ENCODE assay signal across 12 cellular contexts in genomic region chr17:50123649-50124349, GRCh38. TPM values are rescaled to one million over a fixed set of nuclear protein-coding genes. Genes with fewer than 3 reads are reported as not detected.
DNase-seq lines count a peak whose midpoint lies in the region; ATAC-seq and TF ChIP-seq lines count a peak whose summit lies in the region.
"Had no signal": no experiment of that assay in that cellular context is flagged by ENCODE, and none has a peak within 500 bp of the region (broad histone marks: within the 10 kb centered on the region; RNA-seq: fewer than 3 reads in every experiment).

No MANE protein-coding gene starts in this region.

- no peak overlapping the region for H3K4me3 ChIP-seq in GM23338
- H3K4me3 ChIP-seq in NT2/D1 (ENCODE audit: insufficient read length, low read depth), result no peak overlapping the region
- H3K4me3 ChIP-seq in heart left ventricle, result no peak overlapping the region
- H3K4me3 ChIP-seq in ovary, result no peak overlapping the region
- H3K4me3 ChIP-seq: colonic mucosa had no signal

- peak overlapping the region; percentile 37 for H3K4me3 Mint-ChIP-seq in GM23338
- no peak overlapping the region for H3K4me3 Mint-ChIP-seq in stimulated activated memory B cell treated with anti-CD40 and anti-IgM and Interleukin-4, amounts not matched to agents 10 μg/mL and 1 μg/mL and 100 μg/mL, for 72 hours

- no peaks in the 10 kb centered on the region for H3K36me3 Mint-ChIP-seq in GM23338 (ENCODE audit: low read depth)
- no peaks in the 10 kb centered on the region for H3K36me3 Mint-ChIP-seq in stimulated activated memory B cell treated with anti-CD40 and anti-IgM and Interleukin-4, amounts not matched to agents 10 μg/mL and 1 μg/mL and 100 μg/mL, for 72 hours

- TF ChIP-seq EP300 in ovary (IDR thresholded peaks at IDR 0.05), result no peak

- peaks cover 40% of the 10 kb centered on the region for H3K27me3 Mint-ChIP-seq in GM23338 (ENCODE audit: insufficient read depth, low read depth, poor library complexity)
- peaks cover 18% of the 10 kb centered on the region for H3K27me3 Mint-ChIP-seq in stimulated activated memory B cell treated with anti-CD40 and anti-IgM and Interleukin-4, amounts not matched to agents 10 μg/mL and 1 μg/mL and 100 μg/mL, for 72 hours

- TF ChIP-seq POLR2A in heart left ventricle (IDR thresholded peaks at IDR 0.05) (no peak), ovary (IDR thresholded peaks at IDR 0.05) (no peak)

- H3K4me1 Mint-ChIP-seq in GM23338, result peaks cover 50% of the 10 kb centered on the region
- H3K4me1 Mint-ChIP-seq in stimulated activated memory B cell treated with anti-CD40 and anti-IgM and Interleukin-4, amounts not matched to agents 10 μg/mL and 1 μg/mL and 100 μg/mL, for 72 hours, result peaks cover 11% of the 10 kb centered on the region

- peak overlapping the region; percentile 59 for H3K9ac ChIP-seq in NT2/D1 (ENCODE audit: insufficient read length, low read depth)

- no peaks in the 10 kb centered on the region for H3K9me3 ChIP-seq in NT2/D1 (ENCODE audit: insufficient read depth, low read length)
- no peaks in the 10 kb centered on the region for H3K9me3 ChIP-seq in heart left ventricle
- H3K9me3 ChIP-seq in ovary, result no peaks in the 10 kb centered on the region
- H3K9me3 ChIP-seq: colonic mucosa had no signal

- H3K79me2 ChIP-seq in GM23338 (replicated peaks; ENCODE audit: insufficient read depth), result no peaks in the 10 kb centered on the region

- TF ChIP-seq CTCF in GM23338 (conservative IDR thresholded peaks at IDR 0.05; ENCODE audit: low read depth in 2 of 2) (no peak), heart left ventricle (IDR thresholded peaks at IDR 0.05) (no peak), ovary (IDR thresholded peaks at IDR 0.05) (no peak)

- H2AFZ ChIP-seq in GM23338, result peak overlapping the region; percentile 33; the same call in 1 of the 2 replicates

- H3K36me3 ChIP-seq in GM23338 (ENCODE audit: insufficient read depth) (no peaks in the 10 kb centered on the region), NT2/D1 (ENCODE audit: insufficient read depth, insufficient read length, low read length) (no peaks in the 10 kb centered on the region), heart left ventricle (no peaks in the 10 kb centered on the region), ovary (no peaks in the 10 kb centered on the region)
- H3K36me3 ChIP-seq: colonic mucosa had no signal

- H3K27me3 ChIP-seq in GM23338 (ENCODE audit: insufficient read depth) (peaks cover 33% of the 10 kb centered on the region; the same call in 1 of the 2 replicates), NT2/D1 (ENCODE audit: insufficient read depth, insufficient read length) (peaks cover 15% of the 10 kb centered on the region), heart left ventricle (peaks cover 0 to 8% (median 0%) of the 10 kb centered on the region in 9 donors), ovary (no peaks in the 10 kb centered on the region)

- H3K4me2 ChIP-seq in GM23338, result peak overlapping the region; percentile 52; the same call in 1 of the 2 replicates

- H3K27ac Mint-ChIP-seq in GM23338, result peak overlapping the region; percentile 93
- no peak overlapping the region for H3K27ac Mint-ChIP-seq in stimulated activated memory B cell treated with anti-CD40 and anti-IgM and Interleukin-4, amounts not matched to agents 10 μg/mL and 1 μg/mL and 100 μg/mL, for 72 hours

- H3K4me1 ChIP-seq in GM23338 (ENCODE audit: insufficient read depth) (peaks cover 23% of the 10 kb centered on the region), NT2/D1 (ENCODE audit: insufficient read depth, insufficient read length) (peaks cover 16% of the 10 kb centered on the region), heart left ventricle (peaks cover 0 to 24% (median 6%) of the 10 kb centered on the region in 12 donors), ovary (ENCODE audit: insufficient read depth) (peaks cover 10% of the 10 kb centered on the region)

- H3K9me3 Mint-ChIP-seq in GM23338, result no peaks in the 10 kb centered on the region
- no peaks in the 10 kb centered on the region for H3K9me3 Mint-ChIP-seq in stimulated activated memory B cell treated with anti-CD40 and anti-IgM and Interleukin-4, amounts not matched to agents 10 μg/mL and 1 μg/mL and 100 μg/mL, for 72 hours

- ATAC-seq in GM23338 (peak; percentile 51), heart left ventricle (peak in 3 of 4 donors; percentile 6 to 33 (median 25)), GM19324 (IDR thresholded peaks at IDR 0.05; ENCODE audit: low FRiP score, unreplicated experiment) (no peak)
- no peak for ATAC-seq in stimulated activated memory B cell treated with anti-CD40 and anti-IgM and Interleukin-4, amounts not matched to agents 10 μg/mL and 1 μg/mL and 100 μg/mL, for 72 hours

- H3K27ac ChIP-seq in GM23338 (ENCODE audit: low read depth) (no peak overlapping the region), heart left ventricle (peak overlapping the region in 4 of 12 donors; percentile 17 to 53 (median 33)), ovary (peak overlapping the region; percentile 60 to 82)
- H3K27ac ChIP-seq: colonic mucosa had no signal

- H3F3A ChIP-seq in GM23338 (replicated peaks; ENCODE audit: low read depth), result no peaks in the 10 kb centered on the region; the same call in 1 of the 2 replicates

- no peaks in the 10 kb centered on the region for H3K9me2 ChIP-seq in GM23338 (ENCODE audit: insufficient read depth)

- 41 to 55% (median 46%) methylated on average over 11 to 12 of the region's 12 CpGs for WGBS in heart left ventricle, 4 donors
- WGBS in ovary, 3 donors, result 18 to 28% (median 27%) methylated on average over 12 of the region's 12 CpGs

- DNase-seq in GM23338 (ENCODE audit: low spot score), result peak; percentile 52
- DNase-seq in NT2/D1 (ENCODE audit: low read depth, low spot score), result no peak
- DNase-seq in heart left ventricle, result peak in 1 of 5 donors; percentile 58
- DNase-seq in ovary, result no peak
- DNase-seq in activated CD8-positive, alpha-beta memory T cell treated with anti-CD3 and anti-CD28 coated beads for 24 hours, result no peak
- no peak for DNase-seq in H4 (ENCODE audit: low spot score)
- DNase-seq: colonic mucosa; left cardiac atrium; stimulated activated CD4-positive, alpha-beta T cell treated with anti-CD3 and anti-CD28 coated beads, Interleukin-4, amount 100 ng/mL, for 4 hours had no signal

- intact Hi-C loops in heart left ventricle (cut with DNase I), result no loop called here
- intact Hi-C loops in ovary (cut with DNase I), result no loop called here

- H4K20me1 ChIP-seq in GM23338 (replicated peaks; ENCODE audit: insufficient read depth), result no peaks in the 10 kb centered on the region

TF ChIP-seq in GM23338, 12 proteins besides CTCF, POLR2A, EP300 and RAD21 (continues in another document):
- TF ChIP-seq JUNB (IDR thresholded peaks at IDR 0.05; ENCODE audit: unreplicated experiment) (no peak), ZNF114 (CRISPR knock-in tag; IDR thresholded peaks at IDR 0.05) (no peak), NANOG (IDR thresholded peaks at IDR 0.05; ENCODE audit: borderline replicate concordance) (no peak), POLR2AphosphoS5 (IDR thresholded peaks at IDR 0.05; ENCODE audit: low read depth) (no peak)

RNA-seq across cellular contexts. Expression of gene SAMD14, which starts 6.2 kb away (rescaled TPM):
- total RNA-seq in GM23338 (2014; rRNA removed; shearing (Covaris generic)), result 1.3 and 4.7 TPM in 2 replicates
- polyA plus RNA-seq in GM23338 (2016; fragmentation: Nextera tagmentation; extraction: Ambion mirVana) (0.70 and 0.97 TPM in 2 replicates), heart left ventricle (1 to 10 TPM in 1 of 2 donors, under 1 TPM in 1; 0.72 to 2.8 TPM), ovary (1 to 10 TPM in 1 of 2 donors, under 1 TPM in 1; 0.77 to 2.2 TPM)
- total RNA-seq in heart left ventricle (1 to 10 TPM in 7 of 9 donors, under 1 TPM in 2; 0.44 to 3.9 (median 1.2) TPM), ovary (1 to 10 TPM in 5 of 7 donors, under 1 TPM in 2; 0.36 to 4.9 (median 1.7) TPM)
- total RNA-seq in H4 (2014; rRNA removed; shearing (Covaris generic)), result 0.70 and 1.2 TPM in 2 replicates

RNA-seq across cellular contexts. Expression of gene PPP1R9B, which starts 26.7 kb away (rescaled TPM):
- 10.1 and 10.5 TPM in 2 replicates for total RNA-seq in GM23338 (2014; rRNA removed; shearing (Covaris generic))
- polyA plus RNA-seq in GM23338 (2016; fragmentation: Nextera tagmentation; extraction: Ambion mirVana) (1.9 and 2.1 TPM in 2 replicates), heart left ventricle (10 to 100 TPM; 30.4 to 33.4 TPM), ovary (10 to 100 TPM; 17.8 to 33.0 TPM)
- total RNA-seq in heart left ventricle (10 to 100 TPM; 17.0 to 55.9 (median 31.3) TPM), ovary (100 to 1,000 TPM in 1 of 7 donors, 10 to 100 TPM in 6; 14.8 to 109 (median 75.4) TPM)
- 16.3 and 18.5 TPM in 2 replicates for total RNA-seq in H4 (2014; rRNA removed; shearing (Covaris generic))

RNA-seq across cellular contexts. Expression of gene PDK2, which starts 28.6 kb away (rescaled TPM):
- total RNA-seq in GM23338 (2014; rRNA removed; shearing (Covaris generic)), result 11.4 and 15.9 TPM in 2 replicates
- polyA plus RNA-seq in GM23338 (2016; fragmentation: Nextera tagmentation; extraction: Ambion mirVana) (12.0 and 13.2 TPM in 2 replicates), heart left ventricle (100 to 1,000 TPM; 125 to 173 TPM), ovary (10 to 100 TPM; 51.2 to 82.7 TPM)
- total RNA-seq in heart left ventricle (100 to 1,000 TPM; 142 to 490 (median 200) TPM), ovary (10 to 100 TPM; 36.5 to 83.2 (median 54.7) TPM)
- total RNA-seq in H4 (2014; rRNA removed; shearing (Covaris generic)), result 37.6 and 41.2 TPM in 2 replicates

RNA-seq across cellular contexts. Expression of gene SGCA, which starts 42.0 kb away (rescaled TPM):
- not detected in 2 replicates for total RNA-seq in GM23338 (2014; rRNA removed; shearing (Covaris generic))
- polyA plus RNA-seq in GM23338 (2016; fragmentation: Nextera tagmentation; extraction: Ambion mirVana) (0.19 TPM in 1 of 2 replicates, not detected in the other), heart left ventricle (100 to 1,000 TPM in 1 of 2 donors, 10 to 100 TPM in 1; 96.5 to 225 TPM), ovary (1 to 10 TPM; 2.2 to 3.4 TPM)
- total RNA-seq in heart left ventricle (100 to 1,000 TPM; 110 to 224 (median 151) TPM), ovary (1 to 10 TPM in 5 of 7 donors, under 1 TPM in 2; 0.48 to 3.4 (median 1.2) TPM)
- total RNA-seq in H4 (2014; rRNA removed; shearing (Covaris generic)), result 0.45 TPM in 1 of 2 replicates, not detected in the other
- total RNA-seq: SK-MEL-5 had no signal

Comparison
In these comparisons a context has a peak if more than half of its experiments do, and no peak if none do; other contexts are left out.
1. ATAC-seq: peak in GM23338 (single experiment) and heart left ventricle (3 of 4); none in GM19324 (single experiment) and stimulated activated memory B cell treated with anti-CD40 and anti-IgM and Interleukin-4, amounts not matched to agents 10 μg/mL and 1 μg/mL and 100 μg/mL, for 72 hours (single experiment).